ENCODE assay signal across 8 cellular contexts in genomic region chr4:99088485-99089365, GRCh38. TPM values are rescaled to one million over a fixed set of nuclear protein-coding genes. Genes with fewer than 3 reads are reported as not detected.
DNase-seq lines count a peak whose midpoint lies in the region; ATAC-seq and TF ChIP-seq lines count a peak whose summit lies in the region.

Gene ADH5, minus strand, starts transcription at chr4:99088788. Its CDS starts 88 bp downstream, at chr4:99088700.

- POLR2A ChIA-PET in naive thymus-derived CD8-positive, alpha-beta T cell (lab: Charles Lee): interaction anchor here (0.5 to 2.8 kb wide), 15 partner anchors 11 to 945 kb away, joined by 3 to 32 read pairs (median 7); partner anchors contain the start of genes DNAJB14, EIF4E, H2AZ1 and LAMTOR3

- H3K9me3 Mint-ChIP-seq in activated T-helper 17 cell treated with anti-CD3 and anti-CD28 coated beads, Interleukin-2, amount 50 U/mL, for 72 hours: no peaks in the 10 kb centered on the region
- H3K9me3 Mint-ChIP-seq in naive thymus-derived CD8-positive, alpha-beta T cell: peaks cover 0 to 29% (median 3%) of the 10 kb centered on the region in 9 donors
- no peaks in the 10 kb centered on the region for H3K9me3 Mint-ChIP-seq in stimulated activated naive B cell treated with anti-CD40 and anti-IgM and Interleukin-4, amounts not matched to agents 10 μg/mL and 1 μg/mL and 100 μg/mL, for 72 hours

- peaks cover 35% of the 10 kb centered on the region for H3K36me3 Mint-ChIP-seq in activated T-helper 17 cell treated with anti-CD3 and anti-CD28 coated beads, Interleukin-2, amount 50 U/mL, for 72 hours (ENCODE audit: low read depth)
- peaks cover 9 to 29% (median 24%) of the 10 kb centered on the region in 3 donors for H3K36me3 Mint-ChIP-seq in naive thymus-derived CD8-positive, alpha-beta T cell
- peaks cover 14 to 15% of the 10 kb centered on the region in 2 donors for H3K36me3 Mint-ChIP-seq in stimulated activated naive B cell treated with anti-CD40 and anti-IgM and Interleukin-4, amounts not matched to agents 10 μg/mL and 1 μg/mL and 100 μg/mL, for 72 hours

- H4K20me1 ChIP-seq in KMS-11 (ENCODE audit: insufficient read depth): no peaks in the 10 kb centered on the region

- H2AFZ ChIP-seq in KMS-11 (ENCODE audit: low read depth): peak within 1 kb of the TSS; percentile 96

- H3K4me1 Mint-ChIP-seq in activated T-helper 17 cell treated with anti-CD3 and anti-CD28 coated beads, Interleukin-2, amount 50 U/mL, for 72 hours: peaks cover 30% of the 10 kb centered on the region
- H3K4me1 Mint-ChIP-seq in naive thymus-derived CD8-positive, alpha-beta T cell: peaks cover 19 to 70% (median 56%) of the 10 kb centered on the region in 4 donors
- peaks cover 14 to 52% of the 10 kb centered on the region in 2 donors for H3K4me1 Mint-ChIP-seq in stimulated activated naive B cell treated with anti-CD40 and anti-IgM and Interleukin-4, amounts not matched to agents 10 μg/mL and 1 μg/mL and 100 μg/mL, for 72 hours

- peaks cover 20% of the 10 kb centered on the region for H3K79me2 ChIP-seq in KMS-11 (ENCODE audit: insufficient read depth, low read depth)

- TF ChIP-seq CTCF in KMS-11 (conservative IDR thresholded peaks at IDR 0.05; ENCODE audit: low read depth, low read length) (no peak), fibroblast of mammary gland (conservative IDR thresholded peaks at IDR 0.05; ENCODE audit: control insufficient read depth, insufficient read depth, low read depth, low read length) (no peak)

- H3K27me3 ChIP-seq in KMS-11 (ENCODE audit: insufficient read depth, low read depth): no peaks in the 10 kb centered on the region

- H3K4me2 ChIP-seq in KMS-11: peak within 1 kb of the TSS; percentile 81

- peak; percentile 92 for ATAC-seq in GM21786 (IDR thresholded peaks at IDR 0.05; ENCODE audit: unreplicated experiment)
- ATAC-seq in activated T-helper 17 cell treated with anti-CD3 and anti-CD28 coated beads, Interleukin-2, amount 50 U/mL, for 72 hours (replicated peaks): peak; percentile 97
- peak; percentile 93 to 95 for ATAC-seq in naive thymus-derived CD8-positive, alpha-beta T cell
- ATAC-seq in stimulated activated naive B cell treated with anti-CD40 and anti-IgM and Interleukin-4, amounts not matched to agents 10 μg/mL and 1 μg/mL and 100 μg/mL, for 72 hours (replicated peaks): peak; percentile 98

- H3K9ac ChIP-seq in KMS-11: peak within 1 kb of the TSS; percentile 86

- H3K36me3 ChIP-seq in KMS-11 (ENCODE audit: insufficient read depth): no peaks in the 10 kb centered on the region

- H3K4me3 ChIP-seq in KMS-11 (IDR thresholded peaks at IDR 0.05; ENCODE audit: insufficient read depth, low read depth, low read length): no peak within 1 kb of the TSS
- peak within 1 kb of the TSS; percentile 81 for H3K4me3 ChIP-seq in fibroblast of mammary gland (ENCODE audit: control insufficient read depth, low read depth, low read length)

- DNase-seq in DMS79 treated with DMSO at 0.1 percent for 48 hours (lab: John Stamatoyannopoulos, UW) (peak; percentile 55), RPMI7951 (ENCODE audit: low read depth) (peak; percentile 81), fibroblast of mammary gland (ENCODE audit: low read depth) (peak; percentile 82)
- DNase-seq in naive thymus-derived CD8-positive, alpha-beta T cell: peak; percentile 81 to 95 (median 88)
- peak; percentile 78 for DNase-seq in stimulated activated naive B cell treated with anti-CD40 and anti-IgM and Interleukin-4, amounts not matched to agents 10 μg/mL and 1 μg/mL and 100 μg/mL, for 72 hours

- H3K27ac Mint-ChIP-seq in activated T-helper 17 cell treated with anti-CD3 and anti-CD28 coated beads, Interleukin-2, amount 50 U/mL, for 72 hours: peak within 1 kb of the TSS; percentile 96
- peak within 1 kb of the TSS; percentile 97 to 99 (median 99) for H3K27ac Mint-ChIP-seq in naive thymus-derived CD8-positive, alpha-beta T cell
- peak within 1 kb of the TSS; percentile 98 for H3K27ac Mint-ChIP-seq in stimulated activated naive B cell treated with anti-CD40 and anti-IgM and Interleukin-4, amounts not matched to agents 10 μg/mL and 1 μg/mL and 100 μg/mL, for 72 hours

- peak within 1 kb of the TSS; percentile 98 for H3K4me3 Mint-ChIP-seq in activated T-helper 17 cell treated with anti-CD3 and anti-CD28 coated beads, Interleukin-2, amount 50 U/mL, for 72 hours
- peak within 1 kb of the TSS; percentile 92 to 99 (median 98) for H3K4me3 Mint-ChIP-seq in naive thymus-derived CD8-positive, alpha-beta T cell
- H3K4me3 Mint-ChIP-seq in stimulated activated naive B cell treated with anti-CD40 and anti-IgM and Interleukin-4, amounts not matched to agents 10 μg/mL and 1 μg/mL and 100 μg/mL, for 72 hours: peak within 1 kb of the TSS; percentile 97 to 99

- H3K27ac ChIP-seq in KMS-11: peak within 1 kb of the TSS; percentile 68

- H3K4me1 ChIP-seq in KMS-11 (ENCODE audit: low read depth, poor library complexity, severe bottlenecking): peaks cover 17% of the 10 kb centered on the region

- no peaks in the 10 kb centered on the region for H3K27me3 Mint-ChIP-seq in activated T-helper 17 cell treated with anti-CD3 and anti-CD28 coated beads, Interleukin-2, amount 50 U/mL, for 72 hours
- no peaks in the 10 kb centered on the region for H3K27me3 Mint-ChIP-seq in naive thymus-derived CD8-positive, alpha-beta T cell
- no peaks in the 10 kb centered on the region for H3K27me3 Mint-ChIP-seq in stimulated activated naive B cell treated with anti-CD40 and anti-IgM and Interleukin-4, amounts not matched to agents 10 μg/mL and 1 μg/mL and 100 μg/mL, for 72 hours

RNA-seq across cellular contexts. Expression of gene ADH5, which starts in this region (rescaled TPM):
- 142 and 165 TPM in 2 replicates for total RNA-seq in RPMI7951 (2014; rRNA removed; shearing (Covaris generic))
- 100 to 1,000 TPM in 1 of 2 donors, 10 to 100 TPM in 1; 96.4 to 114 TPM for total RNA-seq in activated T-helper 17 cell treated with anti-CD3 and anti-CD28 coated beads, Interleukin-2, amount 50 U/mL, for 72 hours
- 10 to 100 TPM; 84.9 to 86.1 TPM for total RNA-seq in naive thymus-derived CD8-positive, alpha-beta T cell
- 100 to 1,000 TPM; 125 to 137 (median 136) TPM for polyA plus RNA-seq in naive thymus-derived CD8-positive, alpha-beta T cell
